In the genomic region with DNA sequence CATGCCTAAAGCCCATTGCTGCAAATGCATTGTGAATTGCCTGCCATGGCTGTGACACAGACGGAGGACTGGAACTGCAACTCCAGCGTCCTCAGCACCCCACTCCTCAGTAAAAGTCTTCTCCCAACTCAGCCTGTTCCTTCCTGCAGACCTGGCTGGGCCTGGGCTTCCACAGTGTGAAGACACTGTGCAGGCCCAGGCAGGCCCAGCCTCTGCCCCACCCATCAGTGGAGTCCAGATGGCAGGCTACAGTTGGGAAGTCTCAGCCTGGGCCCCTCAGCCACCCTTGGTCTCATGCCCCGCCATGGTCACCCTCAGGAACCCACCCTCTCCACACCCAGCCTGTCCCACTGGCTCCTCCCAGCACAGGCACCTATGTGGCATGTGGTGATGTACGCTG, we compare ENCODE assay signal across 1 cellular context.
TF ChIP-seq lines count a peak whose summit lies in the region.

No MANE protein-coding gene starts in this region.

TF ChIP-seq in IMR-90, 13 proteins besides CTCF, POLR2A, EP300 and RAD21 (continued from another document):
- TF ChIP-seq, protein P1, sequence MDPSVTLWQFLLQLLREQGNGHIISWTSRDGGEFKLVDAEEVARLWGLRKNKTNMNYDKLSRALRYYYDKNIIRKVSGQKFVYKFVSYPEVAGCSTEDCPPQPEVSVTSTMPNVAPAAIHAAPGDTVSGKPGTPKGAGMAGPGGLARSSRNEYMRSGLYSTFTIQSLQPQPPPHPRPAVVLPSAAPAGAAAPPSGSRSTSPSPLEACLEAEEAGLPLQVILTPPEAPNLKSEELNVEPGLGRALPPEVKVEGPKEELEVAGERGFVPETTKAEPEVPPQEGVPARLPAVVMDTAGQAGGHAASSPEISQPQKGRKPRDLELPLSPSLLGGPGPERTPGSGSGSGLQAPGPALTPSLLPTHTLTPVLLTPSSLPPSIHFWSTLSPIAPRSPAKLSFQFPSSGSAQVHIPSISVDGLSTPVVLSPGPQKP (IDR thresholded peaks at IDR 0.05; ENCODE audit: borderline replicate concordance, low read depth, low read length) = no peak
- TF ChIP-seq, protein P2, sequence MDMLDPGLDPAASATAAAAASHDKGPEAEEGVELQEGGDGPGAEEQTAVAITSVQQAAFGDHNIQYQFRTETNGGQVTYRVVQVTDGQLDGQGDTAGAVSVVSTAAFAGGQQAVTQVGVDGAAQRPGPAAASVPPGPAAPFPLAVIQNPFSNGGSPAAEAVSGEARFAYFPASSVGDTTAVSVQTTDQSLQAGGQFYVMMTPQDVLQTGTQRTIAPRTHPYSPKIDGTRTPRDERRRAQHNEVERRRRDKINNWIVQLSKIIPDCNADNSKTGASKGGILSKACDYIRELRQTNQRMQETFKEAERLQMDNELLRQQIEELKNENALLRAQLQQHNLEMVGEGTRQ (IDR thresholded peaks at IDR 0.05; ENCODE audit: low read depth, low read length) = no peak
- TF ChIP-seq CHD1 (IDR thresholded peaks at IDR 0.05; ENCODE audit: low read depth, low read length) (no peak), FOS (IDR thresholded peaks at IDR 0.05; ENCODE audit: low read depth, low read length) (no peak)
